In genomic region chrX:103878466-103879151, GRCh38 we compare ENCODE assay signal across 10 cellular contexts.
DNase-seq lines count a peak whose midpoint lies in the region; ATAC-seq and TF ChIP-seq lines count a peak whose summit lies in the region.
"Had no signal": no experiment of that assay in that cellular context is flagged by ENCODE, and none has a peak within 500 bp of the region (broad histone marks: within the 10 kb centered on the region; RNA-seq: fewer than 3 reads in every experiment).

No MANE protein-coding gene starts in this region.

- POLR2A ChIA-PET in AG04449 (lab: Yijun Ruan, JAX) = no interaction called here

- ATAC-seq in HG02970 (IDR thresholded peaks at IDR 0.05; ENCODE audit: low FRiP score, unreplicated experiment) (no peak), GM18519 (IDR thresholded peaks at IDR 0.05; ENCODE audit: low FRiP score, unreplicated experiment) (no peak)

- no peak overlapping the region for H3K27ac ChIP-seq in brain microvascular endothelial cell
- H3K27ac ChIP-seq: neutrophil had no signal

- H3K4me3 ChIP-seq in AG04449 (ENCODE audit: low read depth, low read length) (no peak overlapping the region), brain microvascular endothelial cell (ENCODE audit: low read depth, low read length) (no peak overlapping the region)

- DNase-seq in AG04449 (ENCODE audit: low read depth, low spot score) = peak; percentile 21
- DNase-seq in HS-5 (ENCODE audit: low read depth) = peak; percentile 49
- peak; percentile 54 for DNase-seq in brain microvascular endothelial cell
- peak; percentile 54 for DNase-seq in iris pigment epithelial cell (ENCODE audit: low read depth)
- no peak for DNase-seq in Ammon's horn (ENCODE audit: low spot score)
- no peak for DNase-seq in NK-92 treated with Interleukin-12 subunit alpha and Interleukin-12 subunit beta, amount 100 ng/mL, for 24 hours (lab: John Stamatoyannopoulos, UW)
- DNase-seq: MM.1S had no signal

- in situ Hi-C loops in brain microvascular endothelial cell (cut with HindIII; ENCODE audit: low pct_ligation_motif_present, low sequenced_read_pairs) = no loop called here

- no peaks in the 10 kb centered on the region for H3K27me3 ChIP-seq in brain microvascular endothelial cell (replicated peaks)
- H3K27me3 ChIP-seq: neutrophil had no signal

- CTCF ChIA-PET in AG04449 (lab: Yijun Ruan, JAX) = no interaction called here

- TF ChIP-seq CTCF in AG04449 (IDR thresholded peaks at IDR 0.05; ENCODE audit: insufficient read depth, low read length, missing control alignments) = no peak
- no peak for TF ChIP-seq CTCF in brain microvascular endothelial cell (IDR thresholded peaks at IDR 0.05; ENCODE audit: low read depth, low read length, missing control alignments)

- H3K36me3 ChIP-seq in brain microvascular endothelial cell (replicated peaks) = no peaks in the 10 kb centered on the region
- H3K36me3 ChIP-seq: neutrophil had no signal

Comparison
In these comparisons a context has a peak if more than half of its experiments do, and no peak if none do; other contexts are left out.
1. DNase-seq: peak in AG04449 (single experiment), HS-5 (single experiment), brain microvascular endothelial cell (single experiment) and iris pigment epithelial cell (single experiment); none in Ammon's horn (single experiment) and NK-92 treated with Interleukin-12 subunit alpha and Interleukin-12 subunit beta, amount 100 ng/mL, for 24 hours (single experiment).